Comparison of ENCODE assay signal across 18 cellular contexts in the genomic region with DNA sequence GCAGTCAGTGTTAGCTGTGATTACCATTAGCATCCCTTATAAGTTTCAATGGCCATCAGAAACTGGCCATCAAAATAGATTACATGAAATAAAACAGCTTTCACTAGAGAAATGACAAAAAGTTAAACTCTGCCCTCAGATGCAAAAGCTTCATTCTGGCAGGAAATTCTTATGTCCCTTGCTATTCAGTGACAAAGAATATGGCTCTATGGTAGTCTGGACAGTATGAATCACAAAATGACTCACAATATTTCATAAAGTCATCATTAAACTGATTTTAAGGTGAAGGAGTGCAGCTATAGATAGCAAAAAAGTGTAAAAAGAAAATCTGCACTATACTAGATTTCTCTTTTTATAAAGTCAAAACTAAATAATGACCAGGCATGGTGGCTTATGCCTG. TPM values are rescaled to one million over a fixed set of nuclear protein-coding genes. Genes with fewer than 3 reads are reported as not detected.
A peak's percentile ranks its signal among the peaks of the same experiment; 100 is the strongest.
DNase-seq lines count a peak whose midpoint lies in the region; ATAC-seq and TF ChIP-seq lines count a peak whose summit lies in the region.
"Had no signal": no experiment of that assay in that cellular context is flagged by ENCODE, and none has a peak within 500 bp of the region (broad histone marks: within the 10 kb centered on the region; RNA-seq: fewer than 3 reads in every experiment).

No MANE protein-coding gene starts in this region.

- H4K20me1 ChIP-seq in hepatocyte (ENCODE audit: insufficient read depth, poor library complexity, severe bottlenecking), result no peaks in the 10 kb centered on the region

- no peaks in the 10 kb centered on the region for H3K79me2 ChIP-seq in hepatocyte

- no peak overlapping the region for H2AFZ ChIP-seq in hepatocyte

- CTCF ChIA-PET in activated CD8-positive, alpha-beta T cell treated with anti-CD3 and anti-CD28 coated beads for 36 hours (lab: Charles Lee), result no interaction called here
- CTCF ChIA-PET in activated CD8-positive, alpha-beta T cell treated with anti-CD3 and anti-CD28 coated beads, Interleukin-2, amount 10 ng/mL, durations not matched to agents 7 days and 5 days (lab: Charles Lee), result no interaction called here

- H3K4me3 Mint-ChIP-seq in activated CD8-positive, alpha-beta T cell treated with anti-CD3 and anti-CD28 coated beads for 36 hours, result no peak overlapping the region
- H3K4me3 Mint-ChIP-seq in activated CD8-positive, alpha-beta T cell treated with anti-CD3 and anti-CD28 coated beads, Interleukin-2, amount 10 ng/mL, durations not matched to agents 7 days and 5 days, result no peak overlapping the region
- no peak overlapping the region for H3K4me3 Mint-ChIP-seq in osteocyte (ENCODE audit: unreplicated experiment)
- H3K4me3 Mint-ChIP-seq: activated T-helper 1 cell treated with anti-CD3 and anti-CD28 coated beads, Interleukin-12 subunit alpha, Interleukin-12 subunit beta, Interleukin-2, Interleukin-4 antibody, amounts not matched to agents 30 ng/mL and 10 ng/mL and 1 ng/mL, durations not matched to agents 14 hours and 24 hours and 36 hours; CD4-positive, alpha-beta memory T cell; dendritic cell treated with granulocyte-macrophage colony-stimulating factor and Interleukin-4, amounts not matched to agents 40 ng/mL and 50 ng/mL, for 4 days; nephron progenitor cell had no signal

- no peak overlapping the region for H3K27ac Mint-ChIP-seq in activated CD8-positive, alpha-beta T cell treated with anti-CD3 and anti-CD28 coated beads for 36 hours
- H3K27ac Mint-ChIP-seq in activated CD8-positive, alpha-beta T cell treated with anti-CD3 and anti-CD28 coated beads, Interleukin-2, amount 10 ng/mL, durations not matched to agents 7 days and 5 days, result no peak overlapping the region
- H3K27ac Mint-ChIP-seq in osteocyte (ENCODE audit: unreplicated experiment), result peak overlapping the region; percentile 6
- H3K27ac Mint-ChIP-seq: activated T-helper 1 cell treated with anti-CD3 and anti-CD28 coated beads, Interleukin-12 subunit alpha, Interleukin-12 subunit beta, Interleukin-2, Interleukin-4 antibody, amounts not matched to agents 30 ng/mL and 10 ng/mL and 1 ng/mL, durations not matched to agents 14 hours and 24 hours and 36 hours; dendritic cell treated with granulocyte-macrophage colony-stimulating factor and Interleukin-4, amounts not matched to agents 40 ng/mL and 50 ng/mL, for 4 days; nephron progenitor cell had no signal

- no peaks in the 10 kb centered on the region for H3K9me2 ChIP-seq in hepatocyte (replicated peaks; ENCODE audit: insufficient read depth)

- intact Hi-C loops in activated CD8-positive, alpha-beta T cell treated with anti-CD3 and anti-CD28 coated beads for 36 hours (cut with micrococcal nuclease), result no loop called here

- TF ChIP-seq CTCF in activated CD8-positive, alpha-beta T cell treated with anti-CD3 and anti-CD28 coated beads for 36 hours (IDR thresholded peaks at IDR 0.05), result no peak
- no peak for TF ChIP-seq CTCF in brain microvascular endothelial cell (IDR thresholded peaks at IDR 0.05; ENCODE audit: low read depth, low read length, missing control alignments)
- no peak for TF ChIP-seq CTCF in osteocyte (IDR thresholded peaks at IDR 0.05)
- TF ChIP-seq CTCF in hepatocyte (IDR thresholded peaks at IDR 0.05; ENCODE audit: poor library complexity), result no peak

- H3K27me3 ChIP-seq in brain microvascular endothelial cell (replicated peaks), result no peaks in the 10 kb centered on the region
- no peaks in the 10 kb centered on the region for H3K27me3 ChIP-seq in hepatocyte
- H3K27me3 ChIP-seq: SJSA1, thyroid gland had no signal

- in situ Hi-C loops in brain microvascular endothelial cell (cut with HindIII; ENCODE audit: low pct_ligation_motif_present, low sequenced_read_pairs), result no loop called here

- POLR2A ChIA-PET in activated CD8-positive, alpha-beta T cell treated with anti-CD3 and anti-CD28 coated beads for 36 hours (lab: Charles Lee), result no interaction called here
- POLR2A ChIA-PET in activated CD8-positive, alpha-beta T cell treated with anti-CD3 and anti-CD28 coated beads, Interleukin-2, amount 10 ng/mL, durations not matched to agents 7 days and 5 days (lab: Charles Lee), result no interaction called here

- peaks cover 9% of the 10 kb centered on the region for H3K4me1 ChIP-seq in hepatocyte (ENCODE audit: insufficient read depth)

- DNase-seq in activated CD8-positive, alpha-beta T cell treated with anti-CD3 and anti-CD28 coated beads for 36 hours, result no peak
- DNase-seq in activated CD8-positive, alpha-beta T cell treated with anti-CD3 and anti-CD28 coated beads, Interleukin-2, amount 10 ng/mL, durations not matched to agents 7 days and 5 days, result no peak
- DNase-seq in HS-5 (ENCODE audit: low read depth) (peak; percentile 22), brain microvascular endothelial cell (no peak), osteocyte (ENCODE audit: extremely low spot score, unreplicated experiment) (no peak), NCI-H524 (lab: John Stamatoyannopoulos, UW) (no peak), superior temporal gyrus (ENCODE audit: extremely low spot score) (no peak), hepatocyte (ENCODE audit: low spot score) (no peak)
- DNase-seq: CD4-positive, alpha-beta memory T cell; left ventricle myocardium superior; nephron progenitor cell; NK-92 treated with Interleukin-12 subunit alpha and Interleukin-12 subunit beta, amount 100 ng/mL, for 24 hours; retina; stimulated activated CD4-positive, alpha-beta T cell treated with anti-CD3 and anti-CD28 coated beads, Interleukin-2, amount 100 ng/mL, for 24 hours had no signal

- H3K4me2 ChIP-seq in hepatocyte, result no peak overlapping the region

- no peak overlapping the region for H3K4me3 ChIP-seq in brain microvascular endothelial cell (ENCODE audit: low read depth, low read length)
- no peak overlapping the region for H3K4me3 ChIP-seq in hepatocyte
- H3K4me3 ChIP-seq: SJSA1, thyroid gland had no signal

- no peaks in the 10 kb centered on the region for H3K27me3 Mint-ChIP-seq in activated CD8-positive, alpha-beta T cell treated with anti-CD3 and anti-CD28 coated beads for 36 hours
- no peaks in the 10 kb centered on the region for H3K27me3 Mint-ChIP-seq in activated CD8-positive, alpha-beta T cell treated with anti-CD3 and anti-CD28 coated beads, Interleukin-2, amount 10 ng/mL, durations not matched to agents 7 days and 5 days (ENCODE audit: low read depth)
- H3K27me3 Mint-ChIP-seq in osteocyte (ENCODE audit: unreplicated experiment), result no peaks in the 10 kb centered on the region
- H3K27me3 Mint-ChIP-seq: CD4-positive, alpha-beta memory T cell; dendritic cell treated with granulocyte-macrophage colony-stimulating factor and Interleukin-4, amounts not matched to agents 40 ng/mL and 50 ng/mL, for 4 days had no signal

- no peaks in the 10 kb centered on the region for H3K4me1 Mint-ChIP-seq in activated CD8-positive, alpha-beta T cell treated with anti-CD3 and anti-CD28 coated beads for 36 hours (ENCODE audit: low read depth)
- no peaks in the 10 kb centered on the region for H3K4me1 Mint-ChIP-seq in activated CD8-positive, alpha-beta T cell treated with anti-CD3 and anti-CD28 coated beads, Interleukin-2, amount 10 ng/mL, durations not matched to agents 7 days and 5 days (ENCODE audit: low read depth)
- peaks cover 12% of the 10 kb centered on the region for H3K4me1 Mint-ChIP-seq in osteocyte (ENCODE audit: unreplicated experiment)
- H3K4me1 Mint-ChIP-seq: CD4-positive, alpha-beta memory T cell had no signal

- H3K9me3 Mint-ChIP-seq in activated CD8-positive, alpha-beta T cell treated with anti-CD3 and anti-CD28 coated beads for 36 hours, result no peaks in the 10 kb centered on the region
- no peaks in the 10 kb centered on the region for H3K9me3 Mint-ChIP-seq in activated CD8-positive, alpha-beta T cell treated with anti-CD3 and anti-CD28 coated beads, Interleukin-2, amount 10 ng/mL, durations not matched to agents 7 days and 5 days (ENCODE audit: insufficient read depth)
- no peaks in the 10 kb centered on the region for H3K9me3 Mint-ChIP-seq in osteocyte (ENCODE audit: unreplicated experiment)
- H3K9me3 Mint-ChIP-seq: activated T-helper 1 cell treated with anti-CD3 and anti-CD28 coated beads, Interleukin-12 subunit alpha, Interleukin-12 subunit beta, Interleukin-2, Interleukin-4 antibody, amounts not matched to agents 30 ng/mL and 10 ng/mL and 1 ng/mL, durations not matched to agents 14 hours and 24 hours and 36 hours; CD4-positive, alpha-beta memory T cell; dendritic cell treated with granulocyte-macrophage colony-stimulating factor and Interleukin-4, amounts not matched to agents 40 ng/mL and 50 ng/mL, for 4 days; nephron progenitor cell had no signal

- H3K9me3 ChIP-seq in hepatocyte (ENCODE audit: low read depth), result no peaks in the 10 kb centered on the region
- H3K9me3 ChIP-seq: SJSA1, thyroid gland had no signal

- peak; percentile 30 for ATAC-seq in activated CD8-positive, alpha-beta T cell treated with anti-CD3 and anti-CD28 coated beads for 36 hours
- no peak for ATAC-seq in activated CD8-positive, alpha-beta T cell treated with anti-CD3 and anti-CD28 coated beads, Interleukin-2, amount 10 ng/mL, durations not matched to agents 7 days and 5 days

- H3K27ac ChIP-seq in brain microvascular endothelial cell, result peak overlapping the region; percentile 62
- H3K27ac ChIP-seq in hepatocyte, result no peak overlapping the region
- H3K27ac ChIP-seq: SJSA1, thyroid gland had no signal

- H3K36me3 ChIP-seq in brain microvascular endothelial cell (replicated peaks) (no peaks in the 10 kb centered on the region), hepatocyte (replicated peaks; ENCODE audit: insufficient read depth, low read depth) (no peaks in the 10 kb centered on the region)
- H3K36me3 ChIP-seq: thyroid gland had no signal

- peaks cover 16% of the 10 kb centered on the region for H3K36me3 Mint-ChIP-seq in activated CD8-positive, alpha-beta T cell treated with anti-CD3 and anti-CD28 coated beads for 36 hours (ENCODE audit: low read depth)
- peaks cover 22% of the 10 kb centered on the region for H3K36me3 Mint-ChIP-seq in activated CD8-positive, alpha-beta T cell treated with anti-CD3 and anti-CD28 coated beads, Interleukin-2, amount 10 ng/mL, durations not matched to agents 7 days and 5 days (ENCODE audit: low read depth)
- H3K36me3 Mint-ChIP-seq in osteocyte (ENCODE audit: unreplicated experiment), result peaks cover 2% of the 10 kb centered on the region

RNA-seq across cellular contexts. Expression of a gene that starts 43.4 kb away (rescaled TPM):
- total RNA-seq in activated CD8-positive, alpha-beta T cell treated with anti-CD3 and anti-CD28 coated beads for 36 hours, result 10 to 100 TPM; 20.7 to 21.3 TPM
- total RNA-seq in activated CD8-positive, alpha-beta T cell treated with anti-CD3 and anti-CD28 coated beads, Interleukin-2, amount 10 ng/mL, durations not matched to agents 7 days and 5 days, result 10 to 100 TPM; 21.2 to 24.6 TPM
- total RNA-seq in osteocyte (7.3 and 8.3 TPM in 2 replicates), hepatocyte (14.6 and 18.9 TPM in 2 replicates)
- 12.2 and 12.3 TPM in 2 replicates for polyA plus RNA-seq in hepatocyte

RNA-seq across cellular contexts. Expression of a gene that starts 51.3 kb away (rescaled TPM):
- total RNA-seq in activated CD8-positive, alpha-beta T cell treated with anti-CD3 and anti-CD28 coated beads for 36 hours, result 10 to 100 TPM; 12.2 to 12.7 TPM
- total RNA-seq in activated CD8-positive, alpha-beta T cell treated with anti-CD3 and anti-CD28 coated beads, Interleukin-2, amount 10 ng/mL, durations not matched to agents 7 days and 5 days, result 1 to 10 TPM; 9.1 TPM
- 18.5 and 19.0 TPM in 2 replicates for total RNA-seq in osteocyte
- total RNA-seq in hepatocyte, result 90.5 and 95.2 TPM in 2 replicates
- 20.5 and 21.5 TPM in 2 replicates for polyA plus RNA-seq in hepatocyte
